Comparison of ENCODE assay signal across 24 cellular contexts in the genomic region with DNA sequence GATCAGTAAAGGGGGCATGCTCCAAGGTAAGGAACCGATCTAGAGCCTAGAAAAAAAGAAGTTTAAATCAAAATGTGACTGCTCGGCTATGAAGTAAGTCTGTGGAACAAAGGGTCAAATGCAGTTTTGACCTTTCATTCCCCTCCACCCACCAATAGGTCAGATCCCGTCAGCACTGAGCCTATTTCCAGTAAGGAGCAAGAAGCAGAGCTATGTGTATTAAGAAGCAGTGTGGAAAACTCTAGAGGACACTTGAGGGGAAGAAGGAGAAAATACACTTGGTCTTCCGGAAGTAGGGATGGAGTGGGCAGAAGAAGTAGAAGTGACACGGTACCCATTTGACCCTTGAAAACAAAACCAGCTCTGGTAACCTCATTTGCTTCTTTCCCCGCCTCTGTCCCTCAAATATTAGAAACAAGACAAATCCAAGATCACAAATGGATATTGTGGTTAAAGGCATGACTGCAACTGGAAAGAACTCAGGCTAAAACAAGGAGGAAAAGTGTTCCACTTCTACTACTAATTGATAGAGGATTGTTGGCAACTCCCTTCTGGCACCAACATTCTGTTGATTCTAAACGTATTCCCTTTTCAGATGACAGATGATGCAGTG.
A peak's percentile ranks its signal among the peaks of the same experiment; 100 is the strongest.
DNase-seq lines count a peak whose midpoint lies in the region; ATAC-seq and TF ChIP-seq lines count a peak whose summit lies in the region.
"Had no signal": no experiment of that assay in that cellular context is flagged by ENCODE, and none has a peak within 500 bp of the region (broad histone marks: within the 10 kb centered on the region; RNA-seq: fewer than 3 reads in every experiment).

No MANE protein-coding gene starts in this region.

- WGBS in heart right ventricle, 2 donors = 80 to 83% methylated on average over 7 of the region's 7 CpGs

- in situ Hi-C loops in gastrocnemius medialis (cut with MboI; ENCODE audit: low sequenced_read_pairs in 4 of 4) = no loop called here

- H3K36me3 ChIP-seq in heart right ventricle = no peaks in the 10 kb centered on the region
- no peaks in the 10 kb centered on the region for H3K36me3 ChIP-seq in right atrium auricular region
- H3K36me3 ChIP-seq in gastrocnemius medialis = no peaks in the 10 kb centered on the region
- H3K36me3 ChIP-seq in vagina = no peaks in the 10 kb centered on the region
- H3K36me3 ChIP-seq: lower lobe of right lung, neutrophil had no signal

- TF ChIP-seq POLR2A in gastrocnemius medialis (IDR thresholded peaks at IDR 0.05) (no peak), vagina (IDR thresholded peaks at IDR 0.05) (no peak)

- H3K4me3 ChIP-seq in heart right ventricle (no peak overlapping the region), right atrium auricular region (no peak overlapping the region), gastrocnemius medialis (no peak overlapping the region), vagina (no peak overlapping the region)
- H3K4me3 ChIP-seq: lower lobe of right lung had no signal

- H3K4me1 ChIP-seq in heart right ventricle (peaks cover 0 to 30% (median 10%) of the 10 kb centered on the region in 9 donors), right atrium auricular region (peaks cover 0 to 11% of the 10 kb centered on the region in 2 donors), gastrocnemius medialis (peaks cover 0 to 4% of the 10 kb centered on the region in 2 donors), vagina (peaks cover 15% of the 10 kb centered on the region)

- TF ChIP-seq CTCF in heart right ventricle (IDR thresholded peaks at IDR 0.05) (no peak), right atrium auricular region (IDR thresholded peaks at IDR 0.05) (no peak), gastrocnemius medialis (IDR thresholded peaks at IDR 0.05 in 4 of 5, conservative IDR thresholded peaks at IDR 0.05 in 1 of 5) (no peak), vagina (IDR thresholded peaks at IDR 0.05) (no peak)

- no peaks in the 10 kb centered on the region for H3K27me3 ChIP-seq in heart right ventricle
- no peaks in the 10 kb centered on the region for H3K27me3 ChIP-seq in right atrium auricular region
- no peaks in the 10 kb centered on the region for H3K27me3 ChIP-seq in gastrocnemius medialis
- H3K27me3 ChIP-seq in vagina = no peaks in the 10 kb centered on the region
- H3K27me3 ChIP-seq: neutrophil had no signal

- peak overlapping the region; percentile 20 to 74 (median 50) for H3K27ac ChIP-seq in heart right ventricle
- peak overlapping the region; percentile 22 to 51 for H3K27ac ChIP-seq in right atrium auricular region
- H3K27ac ChIP-seq in gastrocnemius medialis = peak overlapping the region in 3 of 4 donors; percentile 48 to 61 (median 59)
- peak overlapping the region; percentile 33 for H3K27ac ChIP-seq in vagina
- H3K27ac ChIP-seq: HL-60, lower lobe of right lung, neutrophil had no signal

- ATAC-seq in heart right ventricle = peak in 7 of 8 donors; percentile 53 to 75 (median 68)
- no peak for ATAC-seq in gastrocnemius medialis
- ATAC-seq: activated naive CD8-positive, alpha-beta T cell treated with anti-CD3 and anti-CD28 coated beads, Interleukin-2, amount 50 U/mL, for 24 hours; lower lobe of right lung; stimulated activated memory B cell treated with anti-CD40 and anti-IgM and Interleukin-4, amounts not matched to agents 10 μg/mL and 1 μg/mL and 100 μg/mL, for 72 hours; T-helper 17 cell had no signal

- intact Hi-C loops in heart right ventricle (cut with DNase I) (no loop called here), cardiac septum (cut with DNase I) (no loop called here), gastrocnemius medialis (cut with DNase I; ENCODE audit: low total_unique reads) (loop anchor here (10.0 kb wide), 1 partner anchor 903 kb away; no protein-coding TSS in a partner anchor), vagina (cut with DNase I) (loop anchor here (10.0 kb wide), 3 partner anchors 157 to 893 kb away; partner anchors contain the start of gene NR2F2)

- H3K9me3 ChIP-seq in heart right ventricle (no peaks in the 10 kb centered on the region), right atrium auricular region (no peaks in the 10 kb centered on the region), gastrocnemius medialis (no peaks in the 10 kb centered on the region), vagina (no peaks in the 10 kb centered on the region)
- H3K9me3 ChIP-seq: lower lobe of right lung, neutrophil had no signal

- no peak for DNase-seq in heart right ventricle
- no peak for DNase-seq in cardiac septum (ENCODE audit: low spot score)
- no peak for DNase-seq in right atrium auricular region (ENCODE audit: low spot score)
- no peak for DNase-seq in gastrocnemius medialis
- DNase-seq in vagina (ENCODE audit: extremely low spot score in 2 of 2) = no peak
- DNase-seq in activated T-cell treated with anti-CD3 and anti-CD28 coated beads, Interleukin-2, amount 50 U/mL, for 48 hours = no peak
- DNase-seq in activated CD4-positive, alpha-beta T cell treated with anti-CD3 and anti-CD28 coated beads, Interleukin-2, amount 50 U/mL, for 4 hours = no peak
- DNase-seq in mesenteric fat pad (ENCODE audit: low spot score) = no peak
- DNase-seq: activated CD4-positive, alpha-beta T cell treated with anti-CD3 and anti-CD28 coated beads for 1 hour; activated gamma-delta T cell; activated naive CD8-positive, alpha-beta T cell treated with anti-CD3 and anti-CD28 coated beads, Interleukin-2, amount 50 U/mL, for 24 hours; CD4-positive, alpha-beta T cell; EL; H9; hippocampal formation; lower lobe of right lung; NCI-H1092; NCI-H187; NCI-H526; stimulated activated CD4-positive, alpha-beta T cell treated with anti-CD3 and anti-CD28 coated beads, Interleukin-2, amount 100 ng/mL, for 48 hours; T-helper 17 cell had no signal

Comparison
In these comparisons a context has a peak if more than half of its experiments do, and no peak if none do; other contexts are left out.
1. ATAC-seq: peak in heart right ventricle (7 of 8); none in gastrocnemius medialis (0 of 2).
2. intact Hi-C loops: an anchor here in gastrocnemius medialis (10.0 kb wide) and vagina (10.0 kb wide); none called in heart right ventricle and cardiac septum.
3. Peak in every context shown above with its lines, with median percentiles within 50 percentile points of each other: H3K27ac ChIP-seq.